In the genomic region with DNA sequence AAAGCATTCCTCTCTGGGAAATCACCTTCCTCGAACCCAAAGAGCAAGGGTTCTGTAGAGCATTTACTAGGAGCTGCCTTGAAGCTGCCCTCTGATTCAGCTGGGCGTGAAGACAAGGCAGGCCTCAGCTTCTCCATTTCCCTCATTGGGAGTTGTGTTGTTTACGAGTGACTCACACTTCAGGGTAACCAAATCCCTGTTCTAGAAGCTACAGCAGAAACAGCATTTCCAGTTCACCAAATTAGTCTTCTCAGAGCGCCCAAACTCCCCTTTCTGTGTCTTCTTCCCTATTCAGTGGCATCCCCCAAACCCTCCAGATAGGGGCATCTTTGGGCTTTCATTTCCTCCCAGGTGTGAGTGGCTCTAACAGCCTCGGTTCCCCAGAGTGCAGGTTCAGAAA, we compare ENCODE assay signal across 12 cellular contexts. TPM values are rescaled to one million over a fixed set of nuclear protein-coding genes. Genes with fewer than 3 reads are reported as not detected.
DNase-seq lines count a peak whose midpoint lies in the region; ATAC-seq and TF ChIP-seq lines count a peak whose summit lies in the region.
"Had no signal": no experiment of that assay in that cellular context is flagged by ENCODE, and none has a peak within 500 bp of the region (broad histone marks: within the 10 kb centered on the region; RNA-seq: fewer than 3 reads in every experiment).

No MANE protein-coding gene starts in this region.

- no peak for TF ChIP-seq EP300 in SK-N-SH (IDR thresholded peaks at IDR 0.05; ENCODE audit: borderline replicate concordance in 1 of 2, low read depth in 1 of 2, low read length in 1 of 2)

- H3K27me3 Mint-ChIP-seq in T-helper 17 cell = no peaks in the 10 kb centered on the region

- H3K9ac ChIP-seq in SK-N-SH = no peak overlapping the region

- H3K27me3 ChIP-seq in SK-N-SH (ENCODE audit: insufficient read depth) = peaks cover 8% of the 10 kb centered on the region
- H3K27me3 ChIP-seq: spleen had no signal

- H3K9me3 ChIP-seq in SK-N-SH (no peaks in the 10 kb centered on the region), T-helper 17 cell (ENCODE audit: control insufficient read depth, low read length, poor library complexity, severe bottlenecking) (no peaks in the 10 kb centered on the region)
- H3K9me3 ChIP-seq: A549, spleen had no signal

- no peak for TF ChIP-seq CTCF in SK-N-SH (IDR thresholded peaks at IDR 0.05)

- CTCF ChIA-PET in SK-N-SH (lab: Yijun Ruan, JAX) = interaction anchor here (1.1 to 4.0 kb wide), 3 partner anchors 11 to 323 kb away, joined by 3 to 43 read pairs (median 3); no protein-coding TSS in a partner anchor

- no peaks in the 10 kb centered on the region for H3K36me3 ChIP-seq in SK-N-SH (replicated peaks in 1 of 2; ENCODE audit: control insufficient read depth in 1 of 2, insufficient read depth in 2 of 2, low read length in 1 of 2)
- H3K36me3 ChIP-seq: spleen had no signal

- H3K4me2 ChIP-seq in SK-N-SH = no peak overlapping the region
- H3K4me2 ChIP-seq: A549 had no signal

- H3K4me3 ChIP-seq in SK-N-SH (ENCODE audit: low read depth in 2 of 2, low read length in 1 of 2) = no peak overlapping the region
- H3K4me3 ChIP-seq: A549, spleen had no signal

- DNase-seq in SK-N-SH = no peak
- DNase-seq in T-helper 17 cell = no peak
- DNase-seq in left ventricle myocardium superior = no peak
- peak; percentile 63 for DNase-seq in stromal cell of bone marrow (ENCODE audit: low read depth)
- no peak for DNase-seq in NCI-H524 treated with DMSO at 0.1 percent for 48 hours (lab: John Stamatoyannopoulos, UW)
- DNase-seq: aorta, NCI-H1930, spleen had no signal

- peak overlapping the region in 1 of 2 experiments; percentile 86; a peak in 2 of 4 replicates for H3K27ac ChIP-seq in SK-N-SH (ENCODE audit: low read depth in 2 of 2, low read length in 1 of 2)
- H3K27ac ChIP-seq: A549 had no signal

- no peaks in the 10 kb centered on the region for H3K9me2 ChIP-seq in SK-N-SH

- H3K79me2 ChIP-seq in SK-N-SH (ENCODE audit: insufficient read depth) = no peaks in the 10 kb centered on the region

- H3K4me1 ChIP-seq in SK-N-SH (ENCODE audit: control insufficient read depth in 1 of 2, insufficient read depth in 2 of 2, low read depth in 1 of 2, low read length in 1 of 2) = peaks cover 0 to 28% of the 10 kb centered on the region in 2 experiments; a peak in 1 of 4 replicates
- H3K4me1 ChIP-seq: A549 had no signal

- H3F3A ChIP-seq in SK-N-SH (replicated peaks; ENCODE audit: insufficient read depth) = no peaks in the 10 kb centered on the region

- no peak for TF ChIP-seq RAD21 in SK-N-SH (IDR thresholded peaks at IDR 0.05; ENCODE audit: low read length)

- WGBS in SK-N-SH (ENCODE audit: low lambda C conversion rate) = 35% methylated on average over 5 of the region's 5 CpGs

- H3K36me3 Mint-ChIP-seq in T-helper 17 cell (ENCODE audit: low read depth) = no peaks in the 10 kb centered on the region

- intact Hi-C loops in left ventricle myocardium superior (cut with micrococcal nuclease) = no loop called here

- H3K4me3 Mint-ChIP-seq in T-helper 17 cell = peak overlapping the region; percentile 50

- no peaks in the 10 kb centered on the region for H4K20me1 ChIP-seq in SK-N-SH (ENCODE audit: insufficient read depth)

- ATAC-seq in SK-N-SH treated with all-trans-retinoic acid at 6 μM for 48 hours (peak; percentile 15; the same call in 2 of the 3 replicates), T-helper 17 cell (peak; percentile 30), left ventricle myocardium superior (peak; percentile 66), HG03108 (IDR thresholded peaks at IDR 0.05; ENCODE audit: unreplicated experiment) (no peak), HG02870 (IDR thresholded peaks at IDR 0.05; ENCODE audit: unreplicated experiment) (no peak)

- POLR2A ChIA-PET in SK-N-SH (lab: Yijun Ruan, JAX) = interaction anchor here (1.2 to 1.5 kb wide), 3 partner anchors 11 to 168 kb away, joined by 3 to 8 read pairs (median 6); partner anchors contain the start of genes APLN and UTP14A

- H3K27ac Mint-ChIP-seq in T-helper 17 cell = no peak overlapping the region

- peaks cover 26% of the 10 kb centered on the region for H3K4me1 Mint-ChIP-seq in T-helper 17 cell

- no peak overlapping the region for H2AFZ ChIP-seq in SK-N-SH (ENCODE audit: low read depth)

TF ChIP-seq in SK-N-SH treated with all-trans-retinoic acid at 6 μM for 48 hours, 23 proteins besides CTCF, POLR2A, EP300 and RAD21 (continues in another document):
- no peak for TF ChIP-seq ZFP3 (CRISPR knock-in tag; IDR thresholded peaks at IDR 0.05)
- no peak for TF ChIP-seq BACH2 (CRISPR knock-in tag; IDR thresholded peaks at IDR 0.05; ENCODE audit: borderline replicate concordance)
- TF ChIP-seq, protein P1, sequence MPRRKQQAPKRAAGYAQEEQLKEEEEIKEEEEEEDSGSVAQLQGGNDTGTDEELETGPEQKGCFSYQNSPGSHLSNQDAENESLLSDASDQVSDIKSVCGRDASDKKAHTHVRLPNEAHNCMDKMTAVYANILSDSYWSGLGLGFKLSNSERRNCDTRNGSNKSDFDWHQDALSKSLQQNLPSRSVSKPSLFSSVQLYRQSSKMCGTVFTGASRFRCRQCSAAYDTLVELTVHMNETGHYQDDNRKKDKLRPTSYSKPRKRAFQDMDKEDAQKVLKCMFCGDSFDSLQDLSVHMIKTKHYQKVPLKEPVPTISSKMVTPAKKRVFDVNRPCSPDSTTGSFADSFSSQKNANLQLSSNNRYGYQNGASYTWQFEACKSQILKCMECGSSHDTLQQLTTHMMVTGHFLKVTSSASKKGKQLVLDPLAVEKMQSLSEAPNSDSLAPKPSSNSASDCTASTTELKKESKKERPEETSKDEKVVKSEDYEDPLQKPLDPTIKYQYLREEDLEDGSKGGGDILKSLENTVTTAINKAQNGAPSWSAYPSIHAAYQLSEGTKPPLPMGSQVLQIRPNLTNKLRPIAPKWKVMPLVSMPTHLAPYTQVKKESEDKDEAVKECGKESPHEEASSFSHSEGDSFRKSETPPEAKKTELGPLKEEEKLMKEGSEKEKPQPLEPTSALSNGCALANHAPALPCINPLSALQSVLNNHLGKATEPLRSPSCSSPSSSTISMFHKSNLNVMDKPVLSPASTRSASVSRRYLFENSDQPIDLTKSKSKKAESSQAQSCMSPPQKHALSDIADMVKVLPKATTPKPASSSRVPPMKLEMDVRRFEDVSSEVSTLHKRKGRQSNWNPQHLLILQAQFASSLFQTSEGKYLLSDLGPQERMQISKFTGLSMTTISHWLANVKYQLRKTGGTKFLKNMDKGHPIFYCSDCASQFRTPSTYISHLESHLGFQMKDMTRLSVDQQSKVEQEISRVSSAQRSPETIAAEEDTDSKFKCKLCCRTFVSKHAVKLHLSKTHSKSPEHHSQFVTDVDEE (CRISPR knock-in tag; IDR thresholded peaks at IDR 0.05) = no peak
- TF ChIP-seq TCF4 (CRISPR knock-in tag; IDR thresholded peaks at IDR 0.05; ENCODE audit: borderline replicate concordance) = no peak
- TF ChIP-seq GLIS3 (CRISPR knock-in tag; IDR thresholded peaks at IDR 0.05) = no peak
- TF ChIP-seq PPARA (CRISPR knock-in tag; IDR thresholded peaks at IDR 0.05; ENCODE audit: borderline replicate concordance) = no peak

TF ChIP-seq in SK-N-SH, 30 proteins besides CTCF, POLR2A, EP300 and RAD21 (continues in another document):
- TF ChIP-seq USF1 (IDR thresholded peaks at IDR 0.05; ENCODE audit: borderline replicate concordance, low read depth) = no peak
- TF ChIP-seq PBX3 (IDR thresholded peaks at IDR 0.05) = no peak
- TF ChIP-seq NFIC (IDR thresholded peaks at IDR 0.05; ENCODE audit: borderline replicate concordance) = no peak
- no peak for TF ChIP-seq FOSL2 (IDR thresholded peaks at IDR 0.05; ENCODE audit: borderline replicate concordance, low read depth)
- TF ChIP-seq YY1 (IDR thresholded peaks at IDR 0.05; ENCODE audit: low read depth) = no peak
- TF ChIP-seq GATA2 (CRISPR knock-in tag; IDR thresholded peaks at IDR 0.05) = no peak
- TF ChIP-seq MXI1 (IDR thresholded peaks at IDR 0.05; ENCODE audit: low read depth, low read length) = no peak
- TF ChIP-seq ZBTB33 (IDR thresholded peaks at IDR 0.05; ENCODE audit: borderline replicate concordance, low read depth) = no peak

RNA-seq across cellular contexts. Expression of gene XPNPEP2, which starts 0.9 kb away (rescaled TPM):
- 0.19 and 0.21 TPM in 2 replicates for polyA plus RNA-seq in SK-N-SH (2012; rRNA removed)
- polyA plus RNA-seq in SK-N-SH (2012; cell fraction: cytosol; rRNA removed) = 0.04 and 0.20 TPM in 2 replicates
- polyA plus RNA-seq in SK-N-SH (2012; cell fraction: nucleus; rRNA removed) = 0.11 and 0.12 TPM in 2 replicates
- under 1 TPM; 0.25 to 0.83 TPM for total RNA-seq in T-helper 17 cell
- total RNA-seq in left ventricle myocardium superior = 0.92 TPM
- polyA plus RNA-seq: A549 had no signal

RNA-seq across cellular contexts. Expression of gene SASH3, which starts 41.8 kb away (rescaled TPM):
- not detected in 2 replicates for polyA plus RNA-seq in SK-N-SH (2012; rRNA removed)
- not detected in 2 replicates for polyA plus RNA-seq in SK-N-SH (2012; cell fraction: cytosol; rRNA removed)
- polyA plus RNA-seq in SK-N-SH (2012; cell fraction: nucleus; rRNA removed) = not detected in 2 replicates
- total RNA-seq in T-helper 17 cell (100 to 1,000 TPM; 114 to 116 TPM), left ventricle myocardium superior (1.8 TPM)
- polyA plus RNA-seq: A549 had no signal

Comparison
In these comparisons a context has a peak if more than half of its experiments do, and no peak if none do; other contexts are left out.
1. ATAC-seq: peak in SK-N-SH treated with all-trans-retinoic acid at 6 μM for 48 hours (single experiment), T-helper 17 cell (single experiment) and left ventricle myocardium superior (single experiment); none in HG03108 (single experiment) and HG02870 (single experiment).
2. RNA of gene SASH3, which starts 41.8 kb away (total RNA-seq): 114 to 116 TPM in T-helper 17 cell; 1.8 TPM in left ventricle myocardium superior (single experiment); every median in the first group is over 10 times any median in the second.